23 cellular contexts compared by ENCODE assay signal in the genomic region with DNA sequence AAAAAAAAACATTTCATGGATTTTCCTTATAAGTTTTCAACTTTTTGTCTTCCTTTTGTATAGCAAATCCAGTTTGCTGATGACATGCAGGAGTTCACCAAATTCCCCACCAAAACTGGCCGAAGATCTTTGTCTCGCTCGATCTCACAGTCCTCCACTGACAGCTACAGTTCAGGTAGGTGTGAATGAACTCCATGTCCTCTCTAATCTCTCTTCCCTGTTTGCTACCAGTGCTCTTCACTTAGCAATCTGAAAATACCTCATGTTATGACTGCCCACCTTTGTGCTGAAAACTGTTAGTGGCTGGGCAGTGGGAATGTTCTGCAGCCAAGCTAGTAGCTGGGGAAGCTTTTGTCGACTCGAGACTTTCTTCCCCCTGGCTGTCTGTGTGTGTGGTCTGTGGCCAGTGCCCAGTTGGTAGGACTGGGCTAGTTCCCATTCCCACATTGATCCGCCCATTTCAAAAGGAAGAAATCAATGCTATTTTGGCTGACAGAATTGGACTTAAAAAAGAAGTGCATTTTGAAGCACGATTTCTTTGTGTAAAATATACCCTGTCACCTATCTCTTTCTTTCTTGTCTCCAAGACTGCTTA.
"Had no signal": no experiment of that assay in that cellular context is flagged by ENCODE, and none has a peak within 500 bp of the region (broad histone marks: within the 10 kb centered on the region; RNA-seq: fewer than 3 reads in every experiment).

No MANE protein-coding gene starts in this region.

- DNase-seq: activated CD4-positive, alpha-beta T cell treated with anti-CD3 and anti-CD28 coated beads for 4 hours; activated CD4-positive, alpha-beta T cell treated with anti-CD3 and anti-CD28 coated beads, Interleukin-2, amount 50 U/mL, for 48 hours; activated CD4-positive, CD25-positive, alpha-beta regulatory T cell; activated CD8-positive, alpha-beta memory T cell treated with anti-CD3 and anti-CD28 coated beads, Interleukin-2, amount 50 U/mL, for 48 hours; activated naive CD4-positive, alpha-beta T cell; activated T-cell treated with anti-CD3 and anti-CD28 coated beads, Interleukin-2, amount 50 U/mL, for 4 hours; adrenal gland; effector CD8-positive, alpha-beta T cell; foreskin keratinocyte; kidney; left lung; mesendoderm; naive thymus-derived CD8-positive, alpha-beta T cell; stimulated activated CD4-positive, alpha-beta T cell treated with anti-CD3 and anti-CD28 coated beads, Interleukin-4, amount 100 ng/mL, for 24 hours; stimulated activated naive CD8-positive, alpha-beta T cell treated with anti-CD3 and anti-CD28 coated beads, Interleukin-15, Interleukin-2, amounts not matched to agents 100 U/mL and 50 U/mL, for 24 hours; SW 1271; T-helper 17 cell; upper lobe of left lung had no signal

- H3K9me3 ChIP-seq: adrenal gland, left lung, prostate gland, upper lobe of left lung had no signal

- H3K9ac ChIP-seq: neural progenitor cell had no signal

- H3K27me3 ChIP-seq: adrenal gland, foreskin keratinocyte, left lung, neural progenitor cell, upper lobe of left lung had no signal

- H3K4me3 Mint-ChIP-seq: activated naive CD8-positive, alpha-beta T cell; activated T-cell treated with anti-CD3 and anti-CD28 coated beads, Interleukin-2, amount 50 U/mL, for 4 hours; dendritic cell treated with granulocyte-macrophage colony-stimulating factor and Interleukin-4, amounts not matched to agents 40 ng/mL and 50 ng/mL, for 4 days; naive thymus-derived CD8-positive, alpha-beta T cell; neural progenitor cell; T-helper 17 cell had no signal

- ATAC-seq: activated T-cell treated with anti-CD3 and anti-CD28 coated beads, Interleukin-2, amount 50 U/mL, for 4 hours; foreskin keratinocyte; left lung; naive thymus-derived CD8-positive, alpha-beta T cell; stimulated activated naive CD8-positive, alpha-beta T cell treated with anti-CD3 and anti-CD28 coated beads, Interleukin-15, Interleukin-2, amounts not matched to agents 100 U/mL and 50 U/mL, for 24 hours; T-helper 17 cell had no signal

- H2AFZ ChIP-seq: neural progenitor cell had no signal

- H3K27ac Mint-ChIP-seq: activated naive CD8-positive, alpha-beta T cell; activated T-helper 2 cell treated with anti-CD3 and anti-CD28 coated beads, Interferon-gamma antibody, Interleukin-2, Interleukin-4, amounts not matched to agents 10 μg/mL and 5 μg/mL and 100 μg/mL, durations not matched to agents 14 hours and 24 hours and 36 hours; dendritic cell treated with granulocyte-macrophage colony-stimulating factor and Interleukin-4, amounts not matched to agents 40 ng/mL and 50 ng/mL, for 4 days; neural progenitor cell had no signal

- H3K4me2 ChIP-seq: neural progenitor cell had no signal

- H3K27ac ChIP-seq: adrenal gland, foreskin keratinocyte, left lung, neural progenitor cell, prostate gland, upper lobe of left lung had no signal

- H3K27me3 Mint-ChIP-seq: activated naive CD8-positive, alpha-beta T cell; dendritic cell treated with granulocyte-macrophage colony-stimulating factor and Interleukin-4, amounts not matched to agents 40 ng/mL and 50 ng/mL, for 4 days; naive thymus-derived CD8-positive, alpha-beta T cell; T-helper 17 cell had no signal

- H3K4me3 ChIP-seq: adrenal gland, left lung, neural progenitor cell, prostate gland, upper lobe of left lung had no signal

- H3K9me3 Mint-ChIP-seq: activated T-cell treated with anti-CD3 and anti-CD28 coated beads, Interleukin-2, amount 50 U/mL, for 4 hours; activated T-helper 2 cell treated with anti-CD3 and anti-CD28 coated beads, Interferon-gamma antibody, Interleukin-2, Interleukin-4, amounts not matched to agents 10 μg/mL and 5 μg/mL and 100 μg/mL, durations not matched to agents 14 hours and 24 hours and 36 hours; dendritic cell treated with granulocyte-macrophage colony-stimulating factor and Interleukin-4, amounts not matched to agents 40 ng/mL and 50 ng/mL, for 4 days; naive thymus-derived CD8-positive, alpha-beta T cell; neural progenitor cell had no signal
